In genomic region chr3:46948830-46949671, GRCh38 we compare ENCODE assay signal across 8 cellular contexts. TPM values are rescaled to one million over a fixed set of nuclear protein-coding genes. Genes with fewer than 3 reads are reported as not detected.
DNase-seq lines count a peak whose midpoint lies in the region; FAIRE-seq and TF ChIP-seq lines count a peak whose summit lies in the region.

No MANE protein-coding gene starts in this region.

- peak; percentile 50 for DNase-seq in A172 (ENCODE audit: low spot score)
- no peak for DNase-seq in GM19239 (ENCODE audit: insufficient read length, low spot score)
- DNase-seq in NOMO-1 treated with DMSO at 0.1 percent for 48 hours (lab: John Stamatoyannopoulos, UW; ENCODE audit: unreplicated experiment): peak; percentile 55
- no peak for DNase-seq in KG1 (lab: John Stamatoyannopoulos, UW)
- DNase-seq in dorsolateral prefrontal cortex: no peak
- no peak for DNase-seq in hypothalamus (lab: John Stamatoyannopoulos, UW)

- H3K9ac ChIP-seq in skeletal muscle tissue (ENCODE audit: low read depth in 1 of 3, low read length in 3 of 3): peak overlapping the region in 1 of 3 donors; percentile 33

- H3K27ac ChIP-seq in esophagus (ENCODE audit: low read depth in 2 of 2, low read length in 1 of 2) (peak overlapping the region; percentile 98), skeletal muscle tissue (ENCODE audit: low read depth, low read length) (peak overlapping the region; percentile 32), dorsolateral prefrontal cortex (peak overlapping the region in 17 of 59 donors; percentile 1 to 63 (median 41))

- H3K9me3 ChIP-seq in esophagus (ENCODE audit: control insufficient read depth in 2 of 2, insufficient read depth in 1 of 2, low read depth in 1 of 2, low read length in 1 of 2): no peaks in the 10 kb centered on the region
- no peaks in the 10 kb centered on the region for H3K9me3 ChIP-seq in skeletal muscle tissue (ENCODE audit: control insufficient read depth in 3 of 3, low read length in 3 of 3)

- H3K27me3 ChIP-seq in esophagus (ENCODE audit: control insufficient read depth in 1 of 2, insufficient read depth in 2 of 2, low read length in 2 of 2) (no peaks in the 10 kb centered on the region), skeletal muscle tissue (ENCODE audit: control insufficient read depth in 3 of 3, insufficient read depth in 3 of 3, low read length in 3 of 3) (no peaks in the 10 kb centered on the region), dorsolateral prefrontal cortex (no peaks in the 10 kb centered on the region)

- WGBS in esophagus, 2 donors: 44 to 49% methylated on average over 6 of the region's 6 CpGs

- H3K36me3 ChIP-seq in esophagus (ENCODE audit: control insufficient read depth in 2 of 2, insufficient read depth in 2 of 2, low read length in 1 of 2) (no peaks in the 10 kb centered on the region), skeletal muscle tissue (ENCODE audit: control insufficient read depth in 3 of 3, insufficient read depth in 3 of 3, low read length in 3 of 3) (peaks cover 0 to 2% (median 0%) of the 10 kb centered on the region in 3 donors)

- intact Hi-C loops in dorsolateral prefrontal cortex (cut with DNase I): no loop called here

- FAIRE-seq in GM19239 (lab: Jason Lieb, UNC): peak; percentile 96

- H3K4me3 ChIP-seq in esophagus (ENCODE audit: low read depth in 1 of 2, low read length in 2 of 2): no peak overlapping the region
- H3K4me3 ChIP-seq in skeletal muscle tissue (ENCODE audit: low read length in 3 of 3): no peak overlapping the region
- H3K4me3 ChIP-seq in dorsolateral prefrontal cortex: no peak overlapping the region

- TF ChIP-seq CTCF in dorsolateral prefrontal cortex (IDR thresholded peaks at IDR 0.05 in 54 of 56, conservative IDR thresholded peaks at IDR 0.05 in 2 of 56; ENCODE audit: low read depth in 1 of 56, partially characterized antibody in 56 of 56): no peak

- H3K4me1 ChIP-seq in esophagus (ENCODE audit: control insufficient read depth in 2 of 2, insufficient read depth in 2 of 2, low read length in 1 of 2): peaks cover 20 to 57% of the 10 kb centered on the region in 2 donors
- H3K4me1 ChIP-seq in skeletal muscle tissue (ENCODE audit: control insufficient read depth in 3 of 3, insufficient read depth in 3 of 3, low read length in 3 of 3): peaks cover 69 to 82% (median 71%) of the 10 kb centered on the region in 3 donors

RNA-seq across cellular contexts. Expression of gene CCDC12, which starts 27.5 kb away (rescaled TPM):
- total RNA-seq in A172 (2014; rRNA removed; shearing (Covaris generic)): 21.1 and 32.5 TPM in 2 replicates
- polyA plus RNA-seq in esophagus: 10 to 100 TPM; 82.5 to 90.1 TPM
- total RNA-seq in skeletal muscle tissue: 27.1 TPM
- 10 to 100 TPM; 30.9 to 54.9 (median 40.5) TPM for total RNA-seq in dorsolateral prefrontal cortex

RNA-seq across cellular contexts. Expression of gene NBEAL2, which starts 30.4 kb away (rescaled TPM):
- total RNA-seq in A172 (2014; rRNA removed; shearing (Covaris generic)): 10.9 and 13.9 TPM in 2 replicates
- polyA plus RNA-seq in esophagus: 100 to 1,000 TPM; 173 to 211 TPM
- total RNA-seq in skeletal muscle tissue (5.2 TPM), dorsolateral prefrontal cortex (10 to 100 TPM in 112 of 120 experiments, 1 to 10 TPM in 8; 8.2 to 41.7 (median 16.9) TPM)

Comparison
In these comparisons a context has a peak if more than half of its experiments do, and no peak if none do; other contexts are left out.
1. DNase-seq: peak in A172 (single experiment) and NOMO-1 treated with DMSO at 0.1 percent for 48 hours (single experiment); none in GM19239 (single experiment), KG1 (single experiment), dorsolateral prefrontal cortex (0 of 10) and hypothalamus (0 of 51).